Comparison of ENCODE assay signal across 9 cellular contexts in genomic region chr14:94770251-94770749, GRCh38. TPM values are rescaled to one million over a fixed set of nuclear protein-coding genes. Genes with fewer than 3 reads are reported as not detected.
A peak's percentile ranks its signal among the peaks of the same experiment; 100 is the strongest.
DNase-seq lines count a peak whose midpoint lies in the region; ATAC-seq and TF ChIP-seq lines count a peak whose summit lies in the region.
"Had no signal": no experiment of that assay in that cellular context is flagged by ENCODE, and none has a peak within 500 bp of the region (broad histone marks: within the 10 kb centered on the region; RNA-seq: fewer than 3 reads in every experiment).

No MANE protein-coding gene starts in this region.

- H3K9me3 Mint-ChIP-seq in central memory CD8-positive, alpha-beta T cell, result no peaks in the 10 kb centered on the region

- H3K27ac ChIP-seq in heart left ventricle, result no peak overlapping the region
- H3K27ac ChIP-seq in upper lobe of right lung, result no peak overlapping the region

- H3K4me1 ChIP-seq in heart left ventricle (peaks cover 0 to 47% (median 16%) of the 10 kb centered on the region in 12 donors), mucosa of stomach (ENCODE audit: control insufficient read depth, insufficient read depth, low read length) (peaks cover 21% of the 10 kb centered on the region), upper lobe of right lung (peaks cover 21% of the 10 kb centered on the region)

- H3K36me3 Mint-ChIP-seq in central memory CD8-positive, alpha-beta T cell (ENCODE audit: insufficient read depth), result peaks cover 2% of the 10 kb centered on the region

- peaks cover 6% of the 10 kb centered on the region for H3K4me1 Mint-ChIP-seq in central memory CD8-positive, alpha-beta T cell

- H3K36me3 ChIP-seq in heart left ventricle (no peaks in the 10 kb centered on the region), mucosa of stomach (ENCODE audit: control insufficient read depth, insufficient read depth, low read length) (no peaks in the 10 kb centered on the region), upper lobe of right lung (no peaks in the 10 kb centered on the region)

- H3K4me3 Mint-ChIP-seq in central memory CD8-positive, alpha-beta T cell, result peak overlapping the region; percentile 49

- no peaks in the 10 kb centered on the region for H3K9me3 ChIP-seq in heart left ventricle
- H3K9me3 ChIP-seq in mucosa of stomach (ENCODE audit: control insufficient read depth, low read length), result no peaks in the 10 kb centered on the region
- no peaks in the 10 kb centered on the region for H3K9me3 ChIP-seq in upper lobe of right lung

- peaks cover 76 to 100% (median 99%) of the 10 kb centered on the region in 9 donors for H3K27me3 ChIP-seq in heart left ventricle
- H3K27me3 ChIP-seq in mucosa of stomach (ENCODE audit: control insufficient read depth, insufficient read depth, low read length), result peaks cover 90% of the 10 kb centered on the region
- H3K27me3 ChIP-seq in upper lobe of right lung, result peaks cover 99% of the 10 kb centered on the region

- H3K9ac ChIP-seq in mucosa of stomach (ENCODE audit: low read length), result peak overlapping the region; percentile 13

- DNase-seq in heart left ventricle (no peak), left cardiac atrium (no peak), upper lobe of right lung (no peak), cerebellar cortex (ENCODE audit: low spot score) (no peak)
- no peak for DNase-seq in central memory CD8-positive, alpha-beta T cell (ENCODE audit: low spot score in 2 of 2)

- TF ChIP-seq CTCF in heart left ventricle (IDR thresholded peaks at IDR 0.05) (no peak), upper lobe of right lung (IDR thresholded peaks at IDR 0.05) (no peak)

- H3K4me3 ChIP-seq in heart left ventricle, result peak overlapping the region; percentile 31 to 68 (median 55)
- H3K4me3 ChIP-seq in mucosa of stomach (ENCODE audit: low read length), result peak overlapping the region; percentile 19
- peak overlapping the region; percentile 53 for H3K4me3 ChIP-seq in upper lobe of right lung

- ATAC-seq in heart left ventricle (no peak), left cardiac atrium (no peak), upper lobe of right lung (no peak), GM19035 (IDR thresholded peaks at IDR 0.05; ENCODE audit: unreplicated experiment) (no peak), HG03442 (IDR thresholded peaks at IDR 0.05; ENCODE audit: unreplicated experiment) (no peak)
- no peak for ATAC-seq in central memory CD8-positive, alpha-beta T cell (replicated peaks; ENCODE audit: extremely low read depth, poor library complexity, severe bottlenecking)

- 5 to 7% (median 6%) methylated on average over 18 of the region's 18 CpGs for WGBS in heart left ventricle, 4 donors

- intact Hi-C loops in heart left ventricle (cut with DNase I), result no loop called here
- intact Hi-C loops in left cardiac atrium (cut with DNase I), result no loop called here
- intact Hi-C loops in upper lobe of right lung (cut with DNase I), result no loop called here

- no peak overlapping the region for H3K27ac Mint-ChIP-seq in central memory CD8-positive, alpha-beta T cell (ENCODE audit: low read depth)

- H3K27me3 Mint-ChIP-seq in central memory CD8-positive, alpha-beta T cell, result peaks cover 91% of the 10 kb centered on the region

- TF ChIP-seq POLR2A in heart left ventricle (IDR thresholded peaks at IDR 0.05), result no peak

RNA-seq across cellular contexts. Expression of gene GSC, which starts 0.4 kb away (rescaled TPM):
- total RNA-seq in heart left ventricle (1 to 10 TPM in 1 of 9 donors, under 1 TPM in 4, not detected in 4; 0.22 to 1.3 (median 0.37) TPM), left cardiac atrium (under 1 TPM; 0.39 to 0.71 TPM), upper lobe of right lung (not detected)
- polyA plus RNA-seq in heart left ventricle, result under 1 TPM in 1 of 2 donors, not detected in 1; 0.15 TPM
- total RNA-seq: pulmonary artery endothelial cell had no signal
